ENCODE assay signal across 29 cellular contexts in the genomic region with DNA sequence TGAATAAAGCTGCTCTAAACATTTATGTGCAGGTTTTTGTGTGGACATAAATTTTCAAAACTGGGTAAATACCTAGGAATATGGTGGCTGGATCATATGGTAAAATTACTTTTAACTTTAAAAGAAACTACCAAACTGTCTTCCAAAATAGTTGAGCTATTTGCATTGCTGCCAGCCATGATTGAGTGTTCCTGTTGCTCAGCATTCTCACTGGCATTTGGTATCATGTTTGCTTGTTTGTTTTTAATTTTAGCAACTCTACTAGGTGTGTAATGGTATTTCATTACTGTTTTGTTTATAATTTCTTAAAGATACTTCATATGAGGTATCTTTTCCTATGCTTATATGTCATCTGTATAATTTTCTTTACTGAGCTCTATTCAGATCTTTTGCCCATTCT.
"Had no signal": no experiment of that assay in that cellular context is flagged by ENCODE, and none has a peak within 500 bp of the region (broad histone marks: within the 10 kb centered on the region; RNA-seq: fewer than 3 reads in every experiment).

No MANE protein-coding gene starts in this region.

- H3K4me1 Mint-ChIP-seq: endodermal cell had no signal

- H3K27ac ChIP-seq: colonic mucosa, coronary artery, dorsolateral prefrontal cortex, epithelial cell of prostate, esophagus muscularis mucosa, esophagus squamous epithelium, foreskin keratinocyte, gastroesophageal sphincter, heart left ventricle, heart right ventricle, hepatocyte had no signal

- H3K4me1 ChIP-seq: colonic mucosa, esophagus muscularis mucosa, esophagus squamous epithelium, gastroesophageal sphincter, heart left ventricle, heart right ventricle had no signal

- DNase-seq: colonic mucosa; cortex of kidney; dermis blood vessel endothelial cell; dorsolateral prefrontal cortex; effector CD4-positive, alpha-beta T cell; effector CD8-positive, alpha-beta T cell; effector memory CD4-positive, alpha-beta T cell; effector memory CD8-positive, alpha-beta T cell; endodermal cell; erythroblast; esophagus squamous epithelium; foreskin fibroblast; foreskin keratinocyte; foreskin melanocyte; glutamatergic neuron; head of caudate nucleus; heart left ventricle; heart right ventricle had no signal

- H3K9me3 Mint-ChIP-seq: endodermal cell had no signal

- ATAC-seq: effector memory CD8-positive, alpha-beta T cell; esophagus mucosa; foreskin keratinocyte; gastroesophageal sphincter; heart left ventricle; heart right ventricle had no signal

- H3K4me3 Mint-ChIP-seq: dendritic cell treated with granulocyte-macrophage colony-stimulating factor and Interleukin-4, amounts not matched to agents 40 ng/mL and 50 ng/mL, for 4 days; effector memory CD8-positive, alpha-beta T cell; endodermal cell had no signal

- H3K36me3 ChIP-seq: colonic mucosa, esophagus muscularis mucosa, esophagus squamous epithelium, gastroesophageal sphincter, heart left ventricle, heart right ventricle had no signal

- H3K27ac Mint-ChIP-seq: dendritic cell treated with granulocyte-macrophage colony-stimulating factor and Interleukin-4, amounts not matched to agents 40 ng/mL and 50 ng/mL, for 4 days; effector memory CD8-positive, alpha-beta T cell; endodermal cell had no signal

- H3K4me3 ChIP-seq: colonic mucosa, coronary artery, dorsolateral prefrontal cortex, esophagus muscularis mucosa, esophagus squamous epithelium, gastroesophageal sphincter, heart left ventricle, heart right ventricle, hepatocyte had no signal

- H3K27me3 Mint-ChIP-seq: dendritic cell treated with granulocyte-macrophage colony-stimulating factor and Interleukin-4, amounts not matched to agents 40 ng/mL and 50 ng/mL, for 4 days; effector memory CD8-positive, alpha-beta T cell had no signal

- H3K9me3 ChIP-seq: colonic mucosa, esophagus muscularis mucosa, esophagus squamous epithelium, gastroesophageal sphincter had no signal

- FAIRE-seq: colon, endometrium, endothelial cell of umbilical vein, frontal cortex had no signal

- H3K27me3 ChIP-seq: colonic mucosa, dorsolateral prefrontal cortex, esophagus muscularis mucosa, esophagus squamous epithelium, foreskin keratinocyte, gastroesophageal sphincter, heart left ventricle, heart right ventricle, hepatocyte had no signal
